9 cellular contexts compared by ENCODE assay signal in genomic region chr4:168440442-168441264, GRCh38. TPM values are rescaled to one million over a fixed set of nuclear protein-coding genes. Genes with fewer than 3 reads are reported as not detected.
A peak's percentile ranks its signal among the peaks of the same experiment; 100 is the strongest.
DNase-seq lines count a peak whose midpoint lies in the region; ATAC-seq, FAIRE-seq and TF ChIP-seq lines count a peak whose summit lies in the region.
"Had no signal": no experiment of that assay in that cellular context is flagged by ENCODE, and none has a peak within 500 bp of the region (broad histone marks: within the 10 kb centered on the region; RNA-seq: fewer than 3 reads in every experiment).

No MANE protein-coding gene starts in this region.

- no peaks in the 10 kb centered on the region for H3K9me3 Mint-ChIP-seq in activated T-cell treated with anti-CD3 and anti-CD28 coated beads, Interleukin-2, amount 50 U/mL, for 24 hours

- FAIRE-seq in small intestine (lab: Jason Lieb, UNC) = no peak
- FAIRE-seq: TTC549 had no signal

- TF ChIP-seq EP300 in tibial nerve (IDR thresholded peaks at IDR 0.05) = no peak

- H3K4me3 ChIP-seq in adipocyte (ENCODE audit: low read length) = no peak overlapping the region
- H3K4me3 ChIP-seq in small intestine (ENCODE audit: low read depth in 1 of 2, low read length in 2 of 2) = no peak overlapping the region
- no peak overlapping the region for H3K4me3 ChIP-seq in tibial nerve

- no peak overlapping the region for H3K9ac ChIP-seq in adipocyte (ENCODE audit: low read length)

- 56 to 62% (median 61%) methylated on average over 4 of the region's 4 CpGs for WGBS in small intestine, 3 donors
- WGBS in tibial nerve, 2 donors = 58 to 59% methylated on average over 4 of the region's 4 CpGs

- H3K4me3 Mint-ChIP-seq in activated T-cell treated with anti-CD3 and anti-CD28 coated beads, Interleukin-2, amount 50 U/mL, for 24 hours = no peak overlapping the region

- H3K27ac Mint-ChIP-seq in activated T-cell treated with anti-CD3 and anti-CD28 coated beads, Interleukin-2, amount 50 U/mL, for 24 hours = peak overlapping the region; percentile 1

- peak; percentile 100 for ATAC-seq in HG03159 (IDR thresholded peaks at IDR 0.05; ENCODE audit: unreplicated experiment)

- H3K4me1 ChIP-seq in adipocyte (ENCODE audit: control insufficient read depth, insufficient read depth, low read length) (peaks cover 13% of the 10 kb centered on the region), small intestine (ENCODE audit: control insufficient read depth in 2 of 2, insufficient read depth in 1 of 2, low read depth in 1 of 2, low read length in 1 of 2) (peaks cover 0 to 2% of the 10 kb centered on the region in 2 donors), tibial nerve (no peaks in the 10 kb centered on the region)

- H3K36me3 Mint-ChIP-seq in activated T-cell treated with anti-CD3 and anti-CD28 coated beads, Interleukin-2, amount 50 U/mL, for 24 hours (ENCODE audit: low read depth) = peaks cover 54% of the 10 kb centered on the region

- no peak for DNase-seq in activated T-cell treated with anti-CD3 and anti-CD28 coated beads, Interleukin-2, amount 50 U/mL, for 24 hours
- no peak for DNase-seq in activated T-cell treated with anti-CD3 and anti-CD28 coated beads, Interleukin-2, amount 50 U/mL, for 48 hours
- DNase-seq in adipocyte (ENCODE audit: low read depth) (peak; percentile 25), small intestine (peak; percentile 83), midbrain (lab: John Stamatoyannopoulos, UW) (no peak), tibial nerve (ENCODE audit: low spot score in 2 of 2) (no peak), T-helper 9 cell (no peak)

- H3K36me3 ChIP-seq in adipocyte (ENCODE audit: control insufficient read depth, insufficient read depth, low read length, severe bottlenecking) (peaks cover 19% of the 10 kb centered on the region), small intestine (ENCODE audit: control insufficient read depth in 2 of 2, insufficient read depth in 2 of 2, low read length in 2 of 2) (peaks cover 0 to 6% of the 10 kb centered on the region in 2 donors), tibial nerve (peaks cover 0 to 56% (median 6%) of the 10 kb centered on the region in 3 donors)

- H3K27me3 Mint-ChIP-seq in activated T-cell treated with anti-CD3 and anti-CD28 coated beads, Interleukin-2, amount 50 U/mL, for 24 hours = no peaks in the 10 kb centered on the region

- no peaks in the 10 kb centered on the region for H3K27me3 ChIP-seq in adipocyte (replicated peaks; ENCODE audit: control insufficient read depth, insufficient read depth, low read length)
- no peaks in the 10 kb centered on the region for H3K27me3 ChIP-seq in small intestine (ENCODE audit: control insufficient read depth in 2 of 2, insufficient read depth in 2 of 2, low read length in 2 of 2)
- no peaks in the 10 kb centered on the region for H3K27me3 ChIP-seq in tibial nerve

- no peak for TF ChIP-seq CTCF in tibial nerve (IDR thresholded peaks at IDR 0.05)

- no peak for TF ChIP-seq POLR2A in tibial nerve (IDR thresholded peaks at IDR 0.05)

- H3K9me3 ChIP-seq in adipocyte (ENCODE audit: control insufficient read depth, low read length) (no peaks in the 10 kb centered on the region), small intestine (ENCODE audit: control insufficient read depth, low read depth) (no peaks in the 10 kb centered on the region), tibial nerve (no peaks in the 10 kb centered on the region)

- no peak overlapping the region for H3K27ac ChIP-seq in small intestine (ENCODE audit: low read depth in 1 of 2, low read length in 1 of 2)
- no peak overlapping the region for H3K27ac ChIP-seq in tibial nerve

- peaks cover 27% of the 10 kb centered on the region for H3K4me1 Mint-ChIP-seq in activated T-cell treated with anti-CD3 and anti-CD28 coated beads, Interleukin-2, amount 50 U/mL, for 24 hours (ENCODE audit: low read depth)

RNA-seq across cellular contexts. Expression of gene DDX60L, which starts 39.6 kb away (rescaled TPM):
- polyA plus RNA-seq in small intestine = 10 to 100 TPM in 2 of 3 donors, 1 to 10 TPM in 1; 8.3 to 33.3 (median 16.8) TPM
- 10 to 100 TPM; 10.2 to 19.5 (median 15.7) TPM for total RNA-seq in tibial nerve

RNA-seq across cellular contexts. Expression of gene PALLD, which starts 56.2 kb away (rescaled TPM):
- 10 to 100 TPM; 33.0 to 58.9 (median 42.9) TPM for polyA plus RNA-seq in small intestine
- total RNA-seq in tibial nerve = 100 to 1,000 TPM in 3 of 4 donors, 10 to 100 TPM in 1; 93.3 to 214 (median 174) TPM

Comparison
In these comparisons a context has a peak if more than half of its experiments do, and no peak if none do; other contexts are left out.
1. DNase-seq: peak in adipocyte (single experiment) and small intestine (single experiment); none in activated T-cell treated with anti-CD3 and anti-CD28 coated beads, Interleukin-2, amount 50 U/mL, for 24 hours (single experiment), activated T-cell treated with anti-CD3 and anti-CD28 coated beads, Interleukin-2, amount 50 U/mL, for 48 hours (0 of 2), midbrain (single experiment), tibial nerve (0 of 2) and T-helper 9 cell (single experiment).